9 cellular contexts compared by ENCODE assay signal in genomic region chr1:107529511-107530149, GRCh38.
A peak's percentile ranks its signal among the peaks of the same experiment; 100 is the strongest.
DNase-seq lines count a peak whose midpoint lies in the region; ATAC-seq and TF ChIP-seq lines count a peak whose summit lies in the region.
"Had no signal": no experiment of that assay in that cellular context is flagged by ENCODE, and none has a peak within 500 bp of the region (broad histone marks: within the 10 kb centered on the region; RNA-seq: fewer than 3 reads in every experiment).

No MANE protein-coding gene starts in this region.

- no peak overlapping the region for H3K4me3 ChIP-seq in hepatocyte
- no peak overlapping the region for H3K4me3 ChIP-seq in smooth muscle cell

- WGBS in hepatocyte (ENCODE audit: low lambda C conversion rate, missing lambda C conversion rate), result 19% methylated on average over 6 of the region's 6 CpGs
- 23% methylated on average over 6 of the region's 6 CpGs for WGBS in smooth muscle cell (ENCODE audit: low lambda C conversion rate)

- no peak overlapping the region for H3K9ac ChIP-seq in smooth muscle cell (ENCODE audit: low read depth)

- H3K4me1 Mint-ChIP-seq in activated naive CD8-positive, alpha-beta T cell treated with anti-CD3 and anti-CD28 coated beads for 36 hours, result peaks cover 2% of the 10 kb centered on the region
- H3K4me1 Mint-ChIP-seq: activated naive CD4-positive, alpha-beta T cell treated with anti-CD3 and anti-CD28 coated beads, Interleukin-2, amount 50 U/mL, for 24 hours had no signal

- H3K4me1 ChIP-seq in hepatocyte (ENCODE audit: insufficient read depth) (no peaks in the 10 kb centered on the region), smooth muscle cell (ENCODE audit: low read depth) (peaks cover under 1% of the 10 kb centered on the region)

- H3K9me3 ChIP-seq in hepatocyte (ENCODE audit: low read depth) (no peaks in the 10 kb centered on the region), smooth muscle cell (replicated peaks; ENCODE audit: low read depth) (no peaks in the 10 kb centered on the region)

- no peak overlapping the region for H3K27ac ChIP-seq in hepatocyte
- H3K27ac ChIP-seq in smooth muscle cell (ENCODE audit: low read depth), result peak overlapping the region; percentile 51

- H3K4me2 ChIP-seq in hepatocyte, result no peak overlapping the region
- H3K4me2 ChIP-seq in smooth muscle cell, result no peak overlapping the region

- H3K27me3 Mint-ChIP-seq in activated naive CD8-positive, alpha-beta T cell treated with anti-CD3 and anti-CD28 coated beads for 36 hours, result no peaks in the 10 kb centered on the region

- no peaks in the 10 kb centered on the region for H3K9me3 Mint-ChIP-seq in activated naive CD8-positive, alpha-beta T cell treated with anti-CD3 and anti-CD28 coated beads for 36 hours
- H3K9me3 Mint-ChIP-seq: activated naive CD4-positive, alpha-beta T cell treated with anti-CD3 and anti-CD28 coated beads, Interleukin-2, amount 50 U/mL, for 24 hours had no signal

- ATAC-seq in GM19372 (IDR thresholded peaks at IDR 0.05; ENCODE audit: low read depth, unreplicated experiment), result peak; percentile 98
- ATAC-seq in HG03139 (IDR thresholded peaks at IDR 0.05; ENCODE audit: unreplicated experiment), result peak; percentile 97

- TF ChIP-seq CTCF in hepatocyte (IDR thresholded peaks at IDR 0.05; ENCODE audit: poor library complexity), result peak; percentile 79
- peak; percentile 65 for TF ChIP-seq CTCF in smooth muscle cell (IDR thresholded peaks at IDR 0.05; ENCODE audit: borderline replicate concordance, insufficient read depth, poor library complexity, severe bottlenecking)

- H3F3A ChIP-seq in smooth muscle cell (ENCODE audit: low read depth), result no peaks in the 10 kb centered on the region

- H4K20me1 ChIP-seq in hepatocyte (ENCODE audit: insufficient read depth, poor library complexity, severe bottlenecking), result no peaks in the 10 kb centered on the region
- H4K20me1 ChIP-seq in smooth muscle cell (ENCODE audit: low read depth), result no peaks in the 10 kb centered on the region

- H3K79me2 ChIP-seq in hepatocyte (no peaks in the 10 kb centered on the region), smooth muscle cell (ENCODE audit: low read depth) (no peaks in the 10 kb centered on the region)

- no peaks in the 10 kb centered on the region for H3K9me2 ChIP-seq in hepatocyte (replicated peaks; ENCODE audit: insufficient read depth)

- H3K4me3 Mint-ChIP-seq in activated naive CD8-positive, alpha-beta T cell treated with anti-CD3 and anti-CD28 coated beads for 36 hours, result no peak overlapping the region
- H3K4me3 Mint-ChIP-seq: activated naive CD4-positive, alpha-beta T cell treated with anti-CD3 and anti-CD28 coated beads, Interleukin-2, amount 50 U/mL, for 24 hours had no signal

- no peak overlapping the region for H3K27ac Mint-ChIP-seq in activated naive CD8-positive, alpha-beta T cell treated with anti-CD3 and anti-CD28 coated beads for 36 hours
- H3K27ac Mint-ChIP-seq: activated naive CD4-positive, alpha-beta T cell treated with anti-CD3 and anti-CD28 coated beads, Interleukin-2, amount 50 U/mL, for 24 hours had no signal

- no peaks in the 10 kb centered on the region for H3K36me3 ChIP-seq in hepatocyte (replicated peaks; ENCODE audit: insufficient read depth, low read depth)
- H3K36me3 ChIP-seq in smooth muscle cell (ENCODE audit: low read depth), result no peaks in the 10 kb centered on the region

- DNase-seq in Daoy (ENCODE audit: low read depth), result peak; percentile 54
- DNase-seq in NCI-H2227 (lab: John Stamatoyannopoulos, UW; ENCODE audit: unreplicated experiment), result peak; percentile 55
- peak; percentile 4 for DNase-seq in activated naive CD8-positive, alpha-beta T cell treated with anti-CD3 and anti-CD28 coated beads for 36 hours
- peak; percentile 72 for DNase-seq in hepatocyte (ENCODE audit: low spot score)
- DNase-seq in smooth muscle cell (lab: John Stamatoyannopoulos, UW; ENCODE audit: unreplicated experiment), result no peak
- no peak for DNase-seq in activated effector memory CD4-positive, alpha-beta T cell treated with anti-CD3 and anti-CD28 coated beads, Interleukin-2, amount 50 U/mL, for 16 hours

- H2AFZ ChIP-seq in hepatocyte, result no peak overlapping the region
- H2AFZ ChIP-seq in smooth muscle cell (ENCODE audit: low read depth), result no peak overlapping the region

- H3K36me3 Mint-ChIP-seq in activated naive CD8-positive, alpha-beta T cell treated with anti-CD3 and anti-CD28 coated beads for 36 hours, result no peaks in the 10 kb centered on the region
- H3K36me3 Mint-ChIP-seq: activated naive CD4-positive, alpha-beta T cell treated with anti-CD3 and anti-CD28 coated beads, Interleukin-2, amount 50 U/mL, for 24 hours had no signal

- H3K27me3 ChIP-seq in hepatocyte (no peaks in the 10 kb centered on the region), smooth muscle cell (ENCODE audit: low read depth) (no peaks in the 10 kb centered on the region)

Comparison
In these comparisons a context has a peak if more than half of its experiments do, and no peak if none do; other contexts are left out.
1. DNase-seq: peak in Daoy (single experiment), NCI-H2227 (single experiment), activated naive CD8-positive, alpha-beta T cell treated with anti-CD3 and anti-CD28 coated beads for 36 hours (single experiment) and hepatocyte (single experiment); none in smooth muscle cell (single experiment) and activated effector memory CD4-positive, alpha-beta T cell treated with anti-CD3 and anti-CD28 coated beads, Interleukin-2, amount 50 U/mL, for 16 hours (single experiment).